Comparison of ENCODE assay signal across 9 cellular contexts in genomic region chr19:11699931-11700794, GRCh38. TPM values are rescaled to one million over a fixed set of nuclear protein-coding genes. Genes with fewer than 3 reads are reported as not detected.
A peak's percentile ranks its signal among the peaks of the same experiment; 100 is the strongest.
DNase-seq lines count a peak whose midpoint lies in the region; ATAC-seq and TF ChIP-seq lines count a peak whose summit lies in the region.
"Had no signal": no experiment of that assay in that cellular context is flagged by ENCODE, and none has a peak within 500 bp of the region (broad histone marks: within the 10 kb centered on the region; RNA-seq: fewer than 3 reads in every experiment).

No MANE protein-coding gene starts in this region.

- peaks cover 0 to 3% (median 0%) of the 10 kb centered on the region in 11 donors for H3K9me3 Mint-ChIP-seq in naive thymus-derived CD4-positive, alpha-beta T cell
- H3K9me3 Mint-ChIP-seq: stimulated activated naive B cell treated with anti-CD40 and anti-IgM and Interleukin-4, amounts not matched to agents 10 μg/mL and 1 μg/mL and 100 μg/mL, for 72 hours had no signal

- no peak overlapping the region for H3K4me3 Mint-ChIP-seq in naive thymus-derived CD4-positive, alpha-beta T cell
- H3K4me3 Mint-ChIP-seq: stimulated activated naive B cell treated with anti-CD40 and anti-IgM and Interleukin-4, amounts not matched to agents 10 μg/mL and 1 μg/mL and 100 μg/mL, for 72 hours had no signal

- no peak overlapping the region for H3K4me3 ChIP-seq in AG04449 (ENCODE audit: low read depth, low read length)
- no peak overlapping the region for H3K4me3 ChIP-seq in naive thymus-derived CD4-positive, alpha-beta T cell (ENCODE audit: low read length)

- peaks cover 0 to 5% (median 4%) of the 10 kb centered on the region in 7 donors for H3K4me1 Mint-ChIP-seq in naive thymus-derived CD4-positive, alpha-beta T cell

- peaks cover 2 to 13% (median 6%) of the 10 kb centered on the region in 5 donors for H3K27me3 Mint-ChIP-seq in naive thymus-derived CD4-positive, alpha-beta T cell

- peaks cover 0 to under 1% of the 10 kb centered on the region in 2 donors for H3K4me1 ChIP-seq in naive thymus-derived CD4-positive, alpha-beta T cell (ENCODE audit: control insufficient read depth in 2 of 2, insufficient read depth in 2 of 2, low read length in 2 of 2)

- H3K27ac ChIP-seq in naive thymus-derived CD4-positive, alpha-beta T cell (ENCODE audit: low read depth, low read length): no peak overlapping the region

- CTCF ChIA-PET in AG04449 (lab: Yijun Ruan, JAX): interaction anchor here (0.6 to 2.1 kb wide), 29 partner anchors 9 to 742 kb away, joined by 3 to 16 read pairs (median 5); partner anchors contain the start of genes ELOF1, ZNF491 and ZNF823
- CTCF ChIA-PET in naive thymus-derived CD4-positive, alpha-beta T cell (lab: Charles Lee): interaction anchor here (0.6 to 1.3 kb wide), 6 partner anchors 33 to 1448 kb away, joined by 3 to 8 read pairs (median 3); no protein-coding TSS in a partner anchor

- intact Hi-C loops in naive thymus-derived CD4-positive, alpha-beta T cell (cut with micrococcal nuclease): loop anchor here in 1 of 2 donors (1.0 to 2.0 kb wide), 3 partner anchors 39 to 441 kb away; partner anchors contain the start of genes ZNF440 and ZNF823

- POLR2A ChIA-PET in AG04449 (lab: Yijun Ruan, JAX): no interaction called here
- POLR2A ChIA-PET in naive thymus-derived CD4-positive, alpha-beta T cell (lab: Charles Lee): no interaction called here

- DNase-seq in AG04449 (ENCODE audit: low read depth, low spot score): no peak
- DNase-seq in GM10266 (ENCODE audit: extremely low spot score): no peak
- peak; percentile 61 for DNase-seq in NCI-H69 (lab: John Stamatoyannopoulos, UW)
- DNase-seq in cerebellum (ENCODE audit: low spot score): peak; percentile 50
- DNase-seq in naive thymus-derived CD4-positive, alpha-beta T cell: peak in 6 of 9 donors; percentile 10 to 34 (median 29)
- DNase-seq in islet precursor cell: no peak
- DNase-seq: stimulated activated naive B cell treated with anti-CD40 and anti-IgM and Interleukin-4, amounts not matched to agents 10 μg/mL and 1 μg/mL and 100 μg/mL, for 72 hours had no signal

- ATAC-seq in naive thymus-derived CD4-positive, alpha-beta T cell: no peak
- ATAC-seq in HG03565 (IDR thresholded peaks at IDR 0.05; ENCODE audit: unreplicated experiment) (no peak), HG03097 (IDR thresholded peaks at IDR 0.05; ENCODE audit: low FRiP score, unreplicated experiment) (no peak)

- H3K27me3 ChIP-seq in naive thymus-derived CD4-positive, alpha-beta T cell (ENCODE audit: control insufficient read depth in 2 of 2, insufficient read depth in 2 of 2, low read length in 2 of 2): peaks cover 0 to 2% of the 10 kb centered on the region in 2 donors

- TF ChIP-seq CTCF in AG04449 (IDR thresholded peaks at IDR 0.05; ENCODE audit: insufficient read depth, low read length, missing control alignments) (peak; percentile 57), GM10266 (IDR thresholded peaks at IDR 0.05; ENCODE audit: control insufficient read depth, insufficient read depth, low read depth, missing control alignments) (peak; percentile 39)

- H3K36me3 Mint-ChIP-seq in naive thymus-derived CD4-positive, alpha-beta T cell: no peaks in the 10 kb centered on the region
- H3K36me3 Mint-ChIP-seq: stimulated activated naive B cell treated with anti-CD40 and anti-IgM and Interleukin-4, amounts not matched to agents 10 μg/mL and 1 μg/mL and 100 μg/mL, for 72 hours had no signal

- H3K36me3 ChIP-seq in naive thymus-derived CD4-positive, alpha-beta T cell (ENCODE audit: control insufficient read depth in 2 of 3, insufficient read depth in 3 of 3, low read length in 3 of 3): no peaks in the 10 kb centered on the region

- H3K9me3 ChIP-seq in naive thymus-derived CD4-positive, alpha-beta T cell (ENCODE audit: control insufficient read depth in 2 of 3, low read length in 3 of 3): no peaks in the 10 kb centered on the region

- no peak overlapping the region for H3K27ac Mint-ChIP-seq in naive thymus-derived CD4-positive, alpha-beta T cell
- H3K27ac Mint-ChIP-seq: stimulated activated naive B cell treated with anti-CD40 and anti-IgM and Interleukin-4, amounts not matched to agents 10 μg/mL and 1 μg/mL and 100 μg/mL, for 72 hours had no signal

RNA-seq across cellular contexts. Expression of gene ZNF823, which starts 38.6 kb away (rescaled TPM):
- total RNA-seq in cerebellum: 23.0 TPM
- total RNA-seq in naive thymus-derived CD4-positive, alpha-beta T cell: 1 to 10 TPM; 1.8 to 6.8 (median 2.8) TPM
- polyA plus RNA-seq in naive thymus-derived CD4-positive, alpha-beta T cell: 1 to 10 TPM; 3.7 to 3.8 TPM

Comparison
In these comparisons a context has a peak if more than half of its experiments do, and no peak if none do; other contexts are left out.
1. DNase-seq: peak in NCI-H69 (single experiment), cerebellum (single experiment) and naive thymus-derived CD4-positive, alpha-beta T cell (6 of 9); none in AG04449 (single experiment), GM10266 (single experiment) and islet precursor cell (single experiment).